Comparison of ENCODE assay signal across 9 cellular contexts in the genomic region with DNA sequence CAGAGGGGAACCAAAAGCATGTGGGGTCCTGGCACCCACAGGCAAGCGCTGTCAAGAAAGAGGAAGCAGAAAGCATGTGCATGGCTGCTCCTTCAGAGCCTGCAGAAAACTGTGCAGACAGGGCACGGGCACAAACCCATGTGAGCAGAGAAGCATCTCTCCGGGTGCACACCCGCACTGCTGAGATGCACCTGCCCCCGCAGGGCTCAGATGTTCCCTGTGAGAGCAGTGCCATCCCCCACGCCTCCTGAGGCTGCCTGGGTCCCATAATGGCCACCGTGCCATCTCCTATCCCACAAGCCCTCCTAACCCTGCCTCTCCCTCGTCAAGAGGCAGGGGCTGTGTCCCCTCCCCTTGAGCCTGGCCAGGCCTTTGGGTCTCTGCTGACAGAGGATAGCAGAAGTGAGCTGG. TPM values are rescaled to one million over a fixed set of nuclear protein-coding genes. Genes with fewer than 3 reads are reported as not detected.
A peak's percentile ranks its signal among the peaks of the same experiment; 100 is the strongest.
DNase-seq lines count a peak whose midpoint lies in the region; ATAC-seq and TF ChIP-seq lines count a peak whose summit lies in the region.
"Had no signal": no experiment of that assay in that cellular context is flagged by ENCODE, and none has a peak within 500 bp of the region (broad histone marks: within the 10 kb centered on the region; RNA-seq: fewer than 3 reads in every experiment).

No MANE protein-coding gene starts in this region.

- H3K79me1 ChIP-seq in mesenchymal stem cell (replicated peaks; ENCODE audit: low read length, poor library complexity, severe bottlenecking): no peaks in the 10 kb centered on the region

- no peaks in the 10 kb centered on the region for H3K36me3 ChIP-seq in GM06990 (ENCODE audit: control insufficient read depth, insufficient read depth, low read length)
- H3K36me3 ChIP-seq in OCI-LY3 (replicated peaks; ENCODE audit: low read depth, low read length): no peaks in the 10 kb centered on the region
- no peaks in the 10 kb centered on the region for H3K36me3 ChIP-seq in mesenchymal stem cell (ENCODE audit: control insufficient read depth in 1 of 2, insufficient read depth in 2 of 2, low read depth in 1 of 2, low read length in 2 of 2)
- no peaks in the 10 kb centered on the region for H3K36me3 ChIP-seq in brain microvascular endothelial cell (replicated peaks)

- H2BK15ac ChIP-seq in mesenchymal stem cell (ENCODE audit: low read depth, poor library complexity, severe bottlenecking): no peak overlapping the region

- H3K27me3 ChIP-seq in GM06990 (replicated peaks; ENCODE audit: control insufficient read depth, insufficient read depth, low read length): no peaks in the 10 kb centered on the region; the same call in 1 of the 2 replicates
- H3K27me3 ChIP-seq in OCI-LY3 (ENCODE audit: low read depth, low read length): peaks cover 38% of the 10 kb centered on the region
- peaks cover 8 to 67% of the 10 kb centered on the region in 2 experiments for H3K27me3 ChIP-seq in mesenchymal stem cell (ENCODE audit: control insufficient read depth in 1 of 2, insufficient read depth in 1 of 2, low read length in 2 of 2)
- no peaks in the 10 kb centered on the region for H3K27me3 ChIP-seq in brain microvascular endothelial cell (replicated peaks)

- no peak overlapping the region for H3K14ac ChIP-seq in mesenchymal stem cell (ENCODE audit: low read length in 2 of 2)

- no peak overlapping the region for H3K18ac ChIP-seq in mesenchymal stem cell (ENCODE audit: low read depth in 1 of 2, low read length in 2 of 2)

- H3K9me3 ChIP-seq in OCI-LY3 (ENCODE audit: insufficient read depth, low read length) (no peaks in the 10 kb centered on the region), mesenchymal stem cell (ENCODE audit: control insufficient read depth, low read length) (peaks cover 7% of the 10 kb centered on the region)

- TF ChIP-seq CTCF in GM06990 (IDR thresholded peaks at IDR 0.05; ENCODE audit: insufficient read depth, low read length, poor library complexity, severe bottlenecking) (no peak), OCI-LY3 (IDR thresholded peaks at IDR 0.05; ENCODE audit: low read depth, low read length) (no peak), brain microvascular endothelial cell (IDR thresholded peaks at IDR 0.05; ENCODE audit: low read depth, low read length, missing control alignments) (no peak)

- H3K4me1 ChIP-seq in OCI-LY3 (ENCODE audit: low read length) (peaks cover 57% of the 10 kb centered on the region), mesenchymal stem cell (ENCODE audit: control insufficient read depth, insufficient read depth, low read depth, low read length) (peaks cover 4% of the 10 kb centered on the region)
- H3K4me1 ChIP-seq: parathyroid adenoma had no signal

- DNase-seq in GM06990 (ENCODE audit: extremely low read depth, insufficient read length) (peak; percentile 77), mesenchymal stem cell (no peak), ACHN (no peak), foreskin melanocyte (no peak), brain microvascular endothelial cell (no peak)

- no peaks in the 10 kb centered on the region for H3K79me2 ChIP-seq in OCI-LY3 (ENCODE audit: low read length)
- H3K79me2 ChIP-seq: parathyroid adenoma had no signal

- H4K91ac ChIP-seq in mesenchymal stem cell (ENCODE audit: low read length): peak overlapping the region; percentile 73

- no peak overlapping the region for H4K8ac ChIP-seq in mesenchymal stem cell (ENCODE audit: low read length)

- peak; percentile 31 for ATAC-seq in GM21529 (IDR thresholded peaks at IDR 0.05; ENCODE audit: unreplicated experiment)
- ATAC-seq in GM21717 (IDR thresholded peaks at IDR 0.05; ENCODE audit: unreplicated experiment): no peak

- H3K27ac ChIP-seq in OCI-LY3 (ENCODE audit: low read length) (peak overlapping the region; percentile 54), mesenchymal stem cell (ENCODE audit: low read length, poor library complexity, severe bottlenecking) (no peak overlapping the region), brain microvascular endothelial cell (no peak overlapping the region)
- H3K27ac ChIP-seq: parathyroid adenoma had no signal

- no peak overlapping the region for H3K4ac ChIP-seq in mesenchymal stem cell (ENCODE audit: low read depth in 1 of 2, low read length in 2 of 2)

- H2BK120ac ChIP-seq in mesenchymal stem cell (ENCODE audit: low read depth, low read length): no peak overlapping the region

- no peaks in the 10 kb centered on the region for H4K20me1 ChIP-seq in OCI-LY3 (ENCODE audit: insufficient read depth, low read length)

- H2AK5ac ChIP-seq in mesenchymal stem cell (ENCODE audit: low read length, severe bottlenecking): no peak overlapping the region

- no peak overlapping the region for H3K23ac ChIP-seq in mesenchymal stem cell (ENCODE audit: low read length in 2 of 2)

- H2BK5ac ChIP-seq in mesenchymal stem cell (ENCODE audit: low read depth, low read length, poor library complexity, severe bottlenecking): no peak overlapping the region

- 81% methylated on average over 7 of the region's 8 CpGs for WGBS in mesenchymal stem cell

- no peak overlapping the region for H3K4me3 ChIP-seq in GM06990 (replicated peaks; ENCODE audit: low read depth, low read length)
- H3K4me3 ChIP-seq in OCI-LY3 (ENCODE audit: low read length): peak overlapping the region; percentile 51
- no peak overlapping the region for H3K4me3 ChIP-seq in mesenchymal stem cell (ENCODE audit: insufficient read depth in 1 of 2, low read depth in 1 of 2, low read length in 2 of 2)
- no peak overlapping the region for H3K4me3 ChIP-seq in brain microvascular endothelial cell (ENCODE audit: low read depth, low read length)

- peak overlapping the region; percentile 34; the same call in 1 of the 2 replicates for H3K9ac ChIP-seq in OCI-LY3 (ENCODE audit: low read length)
- no peak overlapping the region for H3K9ac ChIP-seq in mesenchymal stem cell (ENCODE audit: low read length)
- H3K9ac ChIP-seq: parathyroid adenoma had no signal

- H2BK12ac ChIP-seq in mesenchymal stem cell (ENCODE audit: low read length in 2 of 2): no peak overlapping the region

- 0 out of 2 replicates have a peak overlapping the region, but pooled peaks have one; percentile 3 for H2AFZ ChIP-seq in OCI-LY3 (ENCODE audit: low read depth, low read length)
- H2AFZ ChIP-seq in mesenchymal stem cell (ENCODE audit: low read depth, low read length): no peak overlapping the region
- H2AFZ ChIP-seq: parathyroid adenoma had no signal

- H3K4me2 ChIP-seq in OCI-LY3 (ENCODE audit: low read length): peak overlapping the region; percentile 67
- H3K4me2 ChIP-seq in mesenchymal stem cell (ENCODE audit: low read length, poor library complexity, severe bottlenecking): no peak overlapping the region

- in situ Hi-C loops in ACHN (cut with HindIII; ENCODE audit: low pct_ligation_motif_present, low pct_unique_long_range_greater_than_20kb, low sequenced_read_pairs): no loop called here
- in situ Hi-C loops in brain microvascular endothelial cell (cut with HindIII; ENCODE audit: low pct_ligation_motif_present, low sequenced_read_pairs): no loop called here

RNA-seq across cellular contexts. Expression of gene INF2, which starts 32.3 kb away (rescaled TPM):
- polyA plus RNA-seq in mesenchymal stem cell (2013, experiment 1 of 2): 59.1 TPM
- polyA plus RNA-seq in mesenchymal stem cell (2013, experiment 2 of 2): 55.9 TPM

RNA-seq across cellular contexts. Expression of gene TMEM179, which starts 52.5 kb away (rescaled TPM):
- not detected for polyA plus RNA-seq in mesenchymal stem cell (2013, experiment 1 of 2)
- not detected for polyA plus RNA-seq in mesenchymal stem cell (2013, experiment 2 of 2)
